10 cellular contexts compared by ENCODE assay signal in the genomic region with DNA sequence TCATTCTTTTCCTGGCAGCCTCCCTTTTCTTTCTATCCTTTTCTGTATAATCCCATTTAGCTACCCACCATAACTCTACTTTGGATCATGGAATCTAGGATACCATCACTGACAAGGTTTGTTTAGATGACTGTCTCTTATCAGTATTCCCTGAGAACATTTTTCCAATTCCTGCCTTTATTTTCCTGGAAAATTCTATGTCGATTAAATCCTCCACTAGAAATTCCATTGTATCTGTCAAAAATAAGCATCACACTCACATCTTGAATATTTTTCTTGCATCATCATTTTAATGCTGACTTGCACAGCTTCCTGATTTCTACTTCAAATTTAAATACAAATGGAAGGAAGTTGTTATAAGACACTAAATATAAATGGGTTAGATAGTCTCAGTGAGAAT. TPM values are rescaled to one million over a fixed set of nuclear protein-coding genes. Genes with fewer than 3 reads are reported as not detected.
DNase-seq lines count a peak whose midpoint lies in the region; ATAC-seq and TF ChIP-seq lines count a peak whose summit lies in the region.
"Had no signal": no experiment of that assay in that cellular context is flagged by ENCODE, and none has a peak within 500 bp of the region (broad histone marks: within the 10 kb centered on the region; RNA-seq: fewer than 3 reads in every experiment).

No MANE protein-coding gene starts in this region.

- WGBS in prostate gland: 89% methylated on average over 1 of the region's 1 CpG

- peaks cover 85% of the 10 kb centered on the region for H3K79me2 ChIP-seq in neural cell (replicated peaks; ENCODE audit: insufficient read depth, low read length)

- peak overlapping the region; percentile 87 for H3K4me3 Mint-ChIP-seq in natural killer cell
- no peak overlapping the region for H3K4me3 Mint-ChIP-seq in natural killer cell treated with Interleukin-12 subunit alpha and Interleukin-12 subunit beta and Interleukin-15 and Interleukin-18, amount 100 ng/mL, for 72 hours
- H3K4me3 Mint-ChIP-seq in activated T-helper 2 cell treated with anti-CD3 and anti-CD28 coated beads, Interferon-gamma antibody, Interleukin-2, Interleukin-4, amounts not matched to agents 10 μg/mL and 5 μg/mL and 100 μg/mL, durations not matched to agents 14 hours and 24 hours and 36 hours (ENCODE audit: low read depth): no peak overlapping the region

- TF ChIP-seq RAD21 in neural cell (conservative IDR thresholded peaks at IDR 0.05): no peak

- peak overlapping the region; percentile 86 for H3K4me2 ChIP-seq in neural cell (ENCODE audit: low read length)

- no peak overlapping the region for H3K9ac ChIP-seq in endocrine pancreas (ENCODE audit: control insufficient read depth, insufficient read depth, low read length)
- H3K9ac ChIP-seq in neural cell (ENCODE audit: low read length): no peak overlapping the region

- no peaks in the 10 kb centered on the region for H3F3A ChIP-seq in neural cell (ENCODE audit: insufficient read depth, low read length, poor library complexity, severe bottlenecking)

- H3K4me1 ChIP-seq in endocrine pancreas (ENCODE audit: control insufficient read depth, insufficient read depth, low read length): peaks cover 5% of the 10 kb centered on the region
- H3K4me1 ChIP-seq in prostate gland (replicated peaks): no peaks in the 10 kb centered on the region

- no peaks in the 10 kb centered on the region for H3K9me3 Mint-ChIP-seq in natural killer cell
- no peaks in the 10 kb centered on the region for H3K9me3 Mint-ChIP-seq in natural killer cell treated with Interleukin-12 subunit alpha and Interleukin-12 subunit beta and Interleukin-15 and Interleukin-18, amount 100 ng/mL, for 72 hours
- peaks cover 7% of the 10 kb centered on the region for H3K9me3 Mint-ChIP-seq in activated T-helper 2 cell treated with anti-CD3 and anti-CD28 coated beads, Interferon-gamma antibody, Interleukin-2, Interleukin-4, amounts not matched to agents 10 μg/mL and 5 μg/mL and 100 μg/mL, durations not matched to agents 14 hours and 24 hours and 36 hours

- no peak overlapping the region for H3K27ac Mint-ChIP-seq in natural killer cell
- H3K27ac Mint-ChIP-seq in natural killer cell treated with Interleukin-12 subunit alpha and Interleukin-12 subunit beta and Interleukin-15 and Interleukin-18, amount 100 ng/mL, for 72 hours: no peak overlapping the region
- no peak overlapping the region for H3K27ac Mint-ChIP-seq in activated T-helper 2 cell treated with anti-CD3 and anti-CD28 coated beads, Interferon-gamma antibody, Interleukin-2, Interleukin-4, amounts not matched to agents 10 μg/mL and 5 μg/mL and 100 μg/mL, durations not matched to agents 14 hours and 24 hours and 36 hours

- H4K20me1 ChIP-seq in neural cell (ENCODE audit: insufficient read depth): no peaks in the 10 kb centered on the region

- TF ChIP-seq POLR2A in prostate gland (IDR thresholded peaks at IDR 0.05): no peak

- H3K9me3 ChIP-seq in endocrine pancreas (ENCODE audit: control insufficient read depth, low read length): no peaks in the 10 kb centered on the region
- H3K9me3 ChIP-seq in neural cell (ENCODE audit: low read length): no peaks in the 10 kb centered on the region
- no peaks in the 10 kb centered on the region for H3K9me3 ChIP-seq in prostate gland

- H3K27me3 Mint-ChIP-seq in natural killer cell (ENCODE audit: low read depth in 2 of 2): peaks cover 39 to 47% of the 10 kb centered on the region in 2 donors
- H3K27me3 Mint-ChIP-seq in natural killer cell treated with Interleukin-12 subunit alpha and Interleukin-12 subunit beta and Interleukin-15 and Interleukin-18, amount 100 ng/mL, for 72 hours: peaks cover 31 to 60% of the 10 kb centered on the region in 2 donors
- peaks cover 76% of the 10 kb centered on the region for H3K27me3 Mint-ChIP-seq in activated T-helper 2 cell treated with anti-CD3 and anti-CD28 coated beads, Interferon-gamma antibody, Interleukin-2, Interleukin-4, amounts not matched to agents 10 μg/mL and 5 μg/mL and 100 μg/mL, durations not matched to agents 14 hours and 24 hours and 36 hours (ENCODE audit: low read depth)

- no peak overlapping the region for H2AFZ ChIP-seq in neural cell (ENCODE audit: low read depth, low read length)

- H3K36me3 Mint-ChIP-seq in natural killer cell: peaks cover 12% of the 10 kb centered on the region
- H3K36me3 Mint-ChIP-seq in natural killer cell treated with Interleukin-12 subunit alpha and Interleukin-12 subunit beta and Interleukin-15 and Interleukin-18, amount 100 ng/mL, for 72 hours: peaks cover 12% of the 10 kb centered on the region
- H3K36me3 Mint-ChIP-seq in activated T-helper 2 cell treated with anti-CD3 and anti-CD28 coated beads, Interferon-gamma antibody, Interleukin-2, Interleukin-4, amounts not matched to agents 10 μg/mL and 5 μg/mL and 100 μg/mL, durations not matched to agents 14 hours and 24 hours and 36 hours (ENCODE audit: low read depth): no peaks in the 10 kb centered on the region

- TF ChIP-seq CTCF in natural killer cell (IDR thresholded peaks at IDR 0.05) (no peak), neural cell (IDR thresholded peaks at IDR 0.05; ENCODE audit: poor library complexity, severe bottlenecking) (no peak), prostate gland (IDR thresholded peaks at IDR 0.05) (no peak)

- no peaks in the 10 kb centered on the region for H3K27me3 ChIP-seq in endocrine pancreas (ENCODE audit: control insufficient read depth, insufficient read depth, low read length)
- no peaks in the 10 kb centered on the region for H3K27me3 ChIP-seq in neural cell (ENCODE audit: insufficient read depth, low read depth, low read length)
- H3K27me3 ChIP-seq in prostate gland (replicated peaks; ENCODE audit: insufficient read depth): no peaks in the 10 kb centered on the region

- intact Hi-C loops in natural killer cell (cut with micrococcal nuclease): no loop called here
- intact Hi-C loops in activated T-helper 2 cell treated with anti-CD3 and anti-CD28 coated beads, Interferon-gamma antibody, Interleukin-2, Interleukin-4, amounts not matched to agents 10 μg/mL and 5 μg/mL and 100 μg/mL, durations not matched to agents 14 hours and 24 hours and 36 hours (cut with micrococcal nuclease): loop anchor here (5.0 to 10.0 kb wide), 2 partner anchors 72 to 350 kb away; no protein-coding TSS in a partner anchor
- intact Hi-C loops in prostate gland (cut with DNase I): loop anchor here (10.0 kb wide), 1 partner anchor 240 kb away; a partner anchor contains a TSS

- H3K9me2 ChIP-seq in neural cell (ENCODE audit: insufficient read depth, low read length): no peaks in the 10 kb centered on the region

- H3K36me3 ChIP-seq in endocrine pancreas (ENCODE audit: control insufficient read depth, insufficient read depth, low read length) (no peaks in the 10 kb centered on the region), neural cell (ENCODE audit: insufficient read depth, low read length) (no peaks in the 10 kb centered on the region), prostate gland (no peaks in the 10 kb centered on the region)

- DNase-seq in natural killer cell (no peak), prostate gland (ENCODE audit: low spot score) (no peak)
- no peak for DNase-seq in natural killer cell treated with Interleukin-12 subunit alpha and Interleukin-12 subunit beta and Interleukin-15 and Interleukin-18, amount 100 ng/mL, for 72 hours (ENCODE audit: low spot score)
- no peak for DNase-seq in activated T-helper 2 cell treated with anti-CD3 and anti-CD28 coated beads, Interferon-gamma antibody, Interleukin-2, Interleukin-4, amounts not matched to agents 10 μg/mL and 5 μg/mL and 100 μg/mL, durations not matched to agents 14 hours and 24 hours and 36 hours (ENCODE audit: low spot score)
- DNase-seq in activated T-cell treated with anti-CD3 and anti-CD28 coated beads, Interleukin-2, amount 50 U/mL, for 48 hours: no peak
- DNase-seq: effector memory CD4-positive, alpha-beta T cell; T-helper 2 cell had no signal

- H3K27ac ChIP-seq in neural cell (ENCODE audit: low read length): peak overlapping the region; percentile 86
- H3K27ac ChIP-seq in prostate gland: no peak overlapping the region

- H3K4me3 ChIP-seq in endocrine pancreas (ENCODE audit: control insufficient read depth, insufficient read depth, low read length) (peak overlapping the region; percentile 76), neural cell (ENCODE audit: low read length) (peak overlapping the region; percentile 83), prostate gland (no peak overlapping the region)

- TF ChIP-seq EP300 in neural cell (conservative IDR thresholded peaks at IDR 0.05; ENCODE audit: poor library complexity, severe bottlenecking): no peak

- ATAC-seq in natural killer cell (no peak), HG03097 (IDR thresholded peaks at IDR 0.05; ENCODE audit: low FRiP score, unreplicated experiment) (no peak)
- ATAC-seq in natural killer cell treated with Interleukin-12 subunit alpha and Interleukin-12 subunit beta and Interleukin-15 and Interleukin-18, amount 100 ng/mL, for 72 hours: no peak

- peaks cover 12 to 15% of the 10 kb centered on the region in 2 donors for H3K4me1 Mint-ChIP-seq in natural killer cell
- peaks cover 4 to 9% of the 10 kb centered on the region in 2 donors for H3K4me1 Mint-ChIP-seq in natural killer cell treated with Interleukin-12 subunit alpha and Interleukin-12 subunit beta and Interleukin-15 and Interleukin-18, amount 100 ng/mL, for 72 hours (ENCODE audit: low read depth in 2 of 2)
- H3K4me1 Mint-ChIP-seq in activated T-helper 2 cell treated with anti-CD3 and anti-CD28 coated beads, Interferon-gamma antibody, Interleukin-2, Interleukin-4, amounts not matched to agents 10 μg/mL and 5 μg/mL and 100 μg/mL, durations not matched to agents 14 hours and 24 hours and 36 hours (ENCODE audit: low read depth): peaks cover 9% of the 10 kb centered on the region

TF ChIP-seq in neural cell, 6 proteins besides CTCF, POLR2A, EP300 and RAD21 (continues in another document):
- TF ChIP-seq POLR2AphosphoS5 (IDR thresholded peaks at IDR 0.05): no peak

RNA-seq across cellular contexts. Expression of a gene that starts 20.2 kb away (rescaled TPM):
- total RNA-seq in natural killer cell (under 1 TPM in 1 of 3 donors, not detected in 2; 0.11 TPM), prostate gland (10 to 100 TPM; 54.5 to 70.4 TPM)
- total RNA-seq in natural killer cell treated with Interleukin-12 subunit alpha and Interleukin-12 subunit beta and Interleukin-15 and Interleukin-18, amount 100 ng/mL, for 72 hours: not detected
- polyA plus RNA-seq in neural cell: 218 and 261 TPM in 2 replicates
- polyA minus RNA-seq in neural cell: 723 and 816 TPM in 2 replicates
- total RNA-seq in activated T-helper 2 cell treated with anti-CD3 and anti-CD28 coated beads, Interferon-gamma antibody, Interleukin-2, Interleukin-4, amounts not matched to agents 10 μg/mL and 5 μg/mL and 100 μg/mL, durations not matched to agents 14 hours and 24 hours and 36 hours: 0.09 and 0.18 TPM in 2 replicates

Comparison
In these comparisons a context has a peak if more than half of its experiments do, and no peak if none do; other contexts are left out.
1. H3K4me3 ChIP-seq: peak in endocrine pancreas (single experiment) and neural cell (single experiment); none in prostate gland (0 of 2).
2. RNA of a gene that starts 20.2 kb away (total RNA-seq): 54.5 to 70.4 TPM in prostate gland; 0.11 TPM in natural killer cell, 0.09 to 0.18 TPM in activated T-helper 2 cell treated with anti-CD3 and anti-CD28 coated beads, Interferon-gamma antibody, Interleukin-2, Interleukin-4, amounts not matched to agents 10 μg/mL and 5 μg/mL and 100 μg/mL, durations not matched to agents 14 hours and 24 hours and 36 hours and not detected in natural killer cell treated with Interleukin-12 subunit alpha and Interleukin-12 subunit beta and Interleukin-15 and Interleukin-18, amount 100 ng/mL, for 72 hours; every median in the first group is over 10 times any median in the second.